Comparison of ENCODE assay signal across 24 cellular contexts in the genomic region with DNA sequence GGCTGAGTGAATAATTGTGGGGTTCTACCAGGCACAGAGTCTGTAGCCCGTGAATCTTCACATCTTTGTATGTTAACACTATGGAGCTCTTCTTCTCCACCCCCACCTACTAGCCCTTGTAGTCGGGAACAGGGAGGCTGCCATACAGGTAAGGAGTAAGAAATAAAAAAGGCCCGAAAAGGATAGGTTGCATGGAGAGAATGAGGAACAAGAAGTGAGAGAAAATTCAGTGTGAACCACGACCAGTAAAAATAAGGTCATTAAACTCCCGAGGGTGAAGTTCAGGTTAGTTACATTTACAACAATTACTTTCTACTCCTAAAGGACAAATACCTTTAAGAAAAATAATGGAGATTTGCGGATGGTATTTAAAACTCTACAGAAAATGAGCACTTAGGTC. TPM values are rescaled to one million over a fixed set of nuclear protein-coding genes. Genes with fewer than 3 reads are reported as not detected.
DNase-seq lines count a peak whose midpoint lies in the region; ATAC-seq and TF ChIP-seq lines count a peak whose summit lies in the region.
"Had no signal": no experiment of that assay in that cellular context is flagged by ENCODE, and none has a peak within 500 bp of the region (broad histone marks: within the 10 kb centered on the region; RNA-seq: fewer than 3 reads in every experiment).

No MANE protein-coding gene starts in this region.

- H3K27ac Mint-ChIP-seq in activated naive CD4-positive, alpha-beta T cell treated with anti-CD3 and anti-CD28 coated beads, Interleukin-2, amount 50 U/mL, for 72 hours: peak overlapping the region; percentile 43 to 91
- no peak overlapping the region for H3K27ac Mint-ChIP-seq in T-helper 17 cell
- H3K27ac Mint-ChIP-seq in stimulated activated naive CD8-positive, alpha-beta T cell treated with anti-CD3 and anti-CD28 coated beads, Interleukin-15, amount 100 ng/mL, for 72 hours: peak overlapping the region; percentile 28 to 81
- H3K27ac Mint-ChIP-seq: activated CD8-positive, alpha-beta memory T cell treated with anti-CD3 and anti-CD28 coated beads, Interleukin-2, amount 10 ng/mL, durations not matched to agents 7 days and 5 days had no signal

- peaks cover 7% of the 10 kb centered on the region for H3K27me3 Mint-ChIP-seq in T-helper 17 cell
- H3K27me3 Mint-ChIP-seq in stimulated activated naive CD8-positive, alpha-beta T cell treated with anti-CD3 and anti-CD28 coated beads, Interleukin-15, amount 100 ng/mL, for 72 hours: no peaks in the 10 kb centered on the region
- H3K27me3 Mint-ChIP-seq: activated CD8-positive, alpha-beta memory T cell treated with anti-CD3 and anti-CD28 coated beads, Interleukin-2, amount 10 ng/mL, durations not matched to agents 7 days and 5 days had no signal

- TF ChIP-seq POLR2A in prostate gland (IDR thresholded peaks at IDR 0.05): no peak

- peak overlapping the region; percentile 10 for H3K4me3 Mint-ChIP-seq in T-helper 17 cell
- H3K4me3 Mint-ChIP-seq in stimulated activated naive CD8-positive, alpha-beta T cell treated with anti-CD3 and anti-CD28 coated beads, Interleukin-15, amount 100 ng/mL, for 72 hours: peak overlapping the region in 1 of 2 donors; percentile 18
- H3K4me3 Mint-ChIP-seq: activated CD8-positive, alpha-beta memory T cell treated with anti-CD3 and anti-CD28 coated beads, Interleukin-2, amount 10 ng/mL, durations not matched to agents 7 days and 5 days had no signal

- no peak overlapping the region for H3K4me3 ChIP-seq in prostate gland
- H3K4me3 ChIP-seq: adrenal gland; BLaER1 treated with 17β-estradiol and CSF1 and Interleukin-3, amounts not matched to agents 10 nM and 100 nM; uterus had no signal

- no peak for DNase-seq in activated naive CD4-positive, alpha-beta T cell treated with anti-CD3 and anti-CD28 coated beads, Interleukin-2, amount 50 U/mL, for 72 hours (ENCODE audit: low spot score in 2 of 2)
- DNase-seq in activated naive CD4-positive, alpha-beta T cell treated with anti-CD3 and anti-CD28 coated beads, Interleukin-2, amount 50 U/mL, for 16 hours: no peak
- no peak for DNase-seq in T-helper 17 cell
- DNase-seq in left colon: no peak
- no peak for DNase-seq in stimulated activated naive CD8-positive, alpha-beta T cell treated with anti-CD3 and anti-CD28 coated beads, Interleukin-15, amount 100 ng/mL, for 72 hours
- DNase-seq in NCI-H1105 (lab: John Stamatoyannopoulos, UW): no peak
- DNase-seq in NCI-H748 (lab: John Stamatoyannopoulos, UW; ENCODE audit: unreplicated experiment): no peak
- no peak for DNase-seq in prostate gland (ENCODE audit: low spot score)
- DNase-seq: activated CD4-positive, CD25-positive, alpha-beta regulatory T cell treated with anti-CD3 and anti-CD28 coated beads, Interleukin-2, amount 50 U/mL, for 72 hours; activated CD8-positive, alpha-beta memory T cell treated with anti-CD3 and anti-CD28 coated beads, Interleukin-2, amount 10 ng/mL, durations not matched to agents 7 days and 5 days; adrenal gland; brain microvascular endothelial cell; DMS79 treated with DMSO at 0.1 percent for 48 hours; effector CD4-positive, alpha-beta T cell; head of caudate nucleus; NCI-H1092; NCI-H187 treated with DMSO at 0.1 percent for 48 hours; NCI-H748 treated with DMSO at 0.1 percent for 48 hours; SHP77; stimulated activated CD4-positive, alpha-beta T cell treated with anti-CD3 and anti-CD28 coated beads, Interleukin-2, amount 100 ng/mL, for 24 hours; SW 1271; uterus had no signal

- no peaks in the 10 kb centered on the region for H3K27me3 ChIP-seq in prostate gland (replicated peaks; ENCODE audit: insufficient read depth)
- H3K27me3 ChIP-seq: adrenal gland; BLaER1 treated with 17β-estradiol and CSF1 and Interleukin-3, amounts not matched to agents 10 nM and 100 nM; brain microvascular endothelial cell; uterus had no signal

- no peak for ATAC-seq in activated naive CD4-positive, alpha-beta T cell treated with anti-CD3 and anti-CD28 coated beads, Interleukin-2, amount 50 U/mL, for 72 hours
- ATAC-seq in T-helper 17 cell (no peak), left colon (peak; percentile 62)
- no peak for ATAC-seq in stimulated activated naive CD8-positive, alpha-beta T cell treated with anti-CD3 and anti-CD28 coated beads, Interleukin-15, amount 100 ng/mL, for 72 hours
- ATAC-seq: activated CD8-positive, alpha-beta memory T cell treated with anti-CD3 and anti-CD28 coated beads, Interleukin-2, amount 10 ng/mL, durations not matched to agents 7 days and 5 days had no signal

- no peak overlapping the region for H3K27ac ChIP-seq in prostate gland
- H3K27ac ChIP-seq: BLaER1 treated with 17β-estradiol and CSF1 and Interleukin-3, amounts not matched to agents 10 nM and 100 nM; brain microvascular endothelial cell; HL-60 had no signal

- H3K4me1 Mint-ChIP-seq in T-helper 17 cell: no peaks in the 10 kb centered on the region
- H3K4me1 Mint-ChIP-seq in stimulated activated naive CD8-positive, alpha-beta T cell treated with anti-CD3 and anti-CD28 coated beads, Interleukin-15, amount 100 ng/mL, for 72 hours: peaks cover 31% of the 10 kb centered on the region
- H3K4me1 Mint-ChIP-seq: activated CD8-positive, alpha-beta memory T cell treated with anti-CD3 and anti-CD28 coated beads, Interleukin-2, amount 10 ng/mL, durations not matched to agents 7 days and 5 days had no signal

- H3K9me3 ChIP-seq in T-helper 17 cell (ENCODE audit: control insufficient read depth, low read length, poor library complexity, severe bottlenecking): no peaks in the 10 kb centered on the region
- H3K9me3 ChIP-seq in prostate gland: no peaks in the 10 kb centered on the region
- H3K9me3 ChIP-seq: adrenal gland; BLaER1 treated with 17β-estradiol and CSF1 and Interleukin-3, amounts not matched to agents 10 nM and 100 nM; uterus had no signal

- no peaks in the 10 kb centered on the region for H3K9me3 Mint-ChIP-seq in activated naive CD4-positive, alpha-beta T cell treated with anti-CD3 and anti-CD28 coated beads, Interleukin-2, amount 50 U/mL, for 72 hours
- no peaks in the 10 kb centered on the region for H3K9me3 Mint-ChIP-seq in stimulated activated naive CD8-positive, alpha-beta T cell treated with anti-CD3 and anti-CD28 coated beads, Interleukin-15, amount 100 ng/mL, for 72 hours

- no peaks in the 10 kb centered on the region for H3K4me1 ChIP-seq in prostate gland (replicated peaks)

- H3K36me3 Mint-ChIP-seq in activated naive CD4-positive, alpha-beta T cell treated with anti-CD3 and anti-CD28 coated beads, Interleukin-2, amount 50 U/mL, for 72 hours: peaks cover 0 to 6% of the 10 kb centered on the region in 2 donors
- H3K36me3 Mint-ChIP-seq in T-helper 17 cell (ENCODE audit: low read depth): no peaks in the 10 kb centered on the region
- H3K36me3 Mint-ChIP-seq: activated CD8-positive, alpha-beta memory T cell treated with anti-CD3 and anti-CD28 coated beads, Interleukin-2, amount 10 ng/mL, durations not matched to agents 7 days and 5 days had no signal

- no peak for TF ChIP-seq CTCF in prostate gland (IDR thresholded peaks at IDR 0.05)

- intact Hi-C loops in left colon (cut with DNase I, micrococcal nuclease): no loop called here
- intact Hi-C loops in prostate gland (cut with DNase I): no loop called here

- 80% methylated on average over 6 of the region's 6 CpGs for WGBS in prostate gland

- no peaks in the 10 kb centered on the region for H3K36me3 ChIP-seq in prostate gland
- H3K36me3 ChIP-seq: adrenal gland; BLaER1 treated with 17β-estradiol and CSF1 and Interleukin-3, amounts not matched to agents 10 nM and 100 nM; brain microvascular endothelial cell; uterus had no signal

RNA-seq across cellular contexts. Expression of a gene that starts 53.3 kb away (rescaled TPM):
- total RNA-seq in activated naive CD4-positive, alpha-beta T cell treated with anti-CD3 and anti-CD28 coated beads, Interleukin-2, amount 50 U/mL, for 72 hours: 10 to 100 TPM in 1 of 2 donors, 1 to 10 TPM in 1; 1.1 to 32.6 TPM
- total RNA-seq in T-helper 17 cell (1 to 10 TPM in 1 of 2 donors, not detected in 1; 8.5 TPM), left colon (10 to 100 TPM; 16.2 to 19.6 TPM), prostate gland (100 to 1,000 TPM in 1 of 2 donors, 10 to 100 TPM in 1; 82.8 to 127 TPM)

RNA-seq across cellular contexts. Expression of a gene that starts 53.7 kb away (rescaled TPM):
- total RNA-seq in activated naive CD4-positive, alpha-beta T cell treated with anti-CD3 and anti-CD28 coated beads, Interleukin-2, amount 50 U/mL, for 72 hours: 1 to 10 TPM in 1 of 2 donors, not detected in 1; 1.7 TPM
- total RNA-seq in T-helper 17 cell (under 1 TPM in 1 of 2 donors, not detected in 1; 0.25 TPM), left colon (under 1 TPM; 0.79 to 0.81 TPM), prostate gland (1 to 10 TPM; 3.7 to 4.4 TPM)
- total RNA-seq: activated CD8-positive, alpha-beta memory T cell treated with anti-CD3 and anti-CD28 coated beads, Interleukin-2, amount 10 ng/mL, durations not matched to agents 7 days and 5 days had no signal
